8 cellular contexts compared by ENCODE assay signal in genomic region chr6:44004625-44005506, GRCh38.
A peak's percentile ranks its signal among the peaks of the same experiment; 100 is the strongest.
DNase-seq lines count a peak whose midpoint lies in the region; ATAC-seq and TF ChIP-seq lines count a peak whose summit lies in the region.

No MANE protein-coding gene starts in this region.

- WGBS in aorta, 2 donors: 60 to 61% methylated on average over 7 of the region's 7 CpGs

- intact Hi-C loops in Right ventricle myocardium inferior (cut with DNase I): loop anchor here (1.0 to 5.0 kb wide), 2 partner anchors 51 to 233 kb away; partner anchors contain the start of gene VEGFA
- intact Hi-C loops in cardiac septum (cut with DNase I): loop anchor here (5.0 kb wide), 2 partner anchors 42 to 57 kb away; no protein-coding TSS in a partner anchor
- intact Hi-C loops in OCI-LY7 (cut with micrococcal nuclease; ENCODE audit: unreplicated experiment): loop anchor here (5.0 kb wide), 3 partner anchors 67 to 338 kb away; no protein-coding TSS in a partner anchor
- intact Hi-C loops in aorta (cut with DNase I): loop anchor here (5.0 kb wide), 2 partner anchors 52 to 228 kb away; no protein-coding TSS in a partner anchor

- no peak overlapping the region for H3K4me2 ChIP-seq in OCI-LY7 (ENCODE audit: low read length)

- H3K79me2 ChIP-seq in OCI-LY7 (ENCODE audit: insufficient read depth, low read depth, low read length): no peaks in the 10 kb centered on the region

- no peaks in the 10 kb centered on the region for H4K20me1 ChIP-seq in OCI-LY7 (ENCODE audit: insufficient read depth, low read length)

- H3K27ac ChIP-seq in OCI-LY7 (ENCODE audit: low read depth, low read length, poor library complexity, severe bottlenecking) (no peak overlapping the region), aorta (ENCODE audit: low read depth in 1 of 2, low read length in 2 of 2) (no peak overlapping the region)

- TF ChIP-seq CTCF in OCI-LY7 (conservative IDR thresholded peaks at IDR 0.05; ENCODE audit: low read length): peak; percentile 56

- H3K4me3 ChIP-seq in OCI-LY7 (ENCODE audit: low read depth, low read length, poor library complexity, severe bottlenecking): no peak overlapping the region
- no peak overlapping the region for H3K4me3 ChIP-seq in aorta (ENCODE audit: low read length in 2 of 2)

- ATAC-seq in Right ventricle myocardium inferior (peak; percentile 42), aorta (ENCODE audit: low FRiP score) (no peak), HG02759 (IDR thresholded peaks at IDR 0.05; ENCODE audit: unreplicated experiment) (no peak), GM21515 (IDR thresholded peaks at IDR 0.05; ENCODE audit: unreplicated experiment) (no peak)

- H3K9me2 ChIP-seq in OCI-LY7 (ENCODE audit: insufficient read depth, low read length): no peaks in the 10 kb centered on the region

- POLR2A ChIA-PET in OCI-LY7 (lab: Charles Lee): interaction anchor here (0.6 to 1.0 kb wide), 2 partner anchors 16 to 203 kb away, joined by 3 read pairs; no protein-coding TSS in a partner anchor

- DNase-seq in Right ventricle myocardium inferior (ENCODE audit: missing footprints) (peak; percentile 42), cardiac septum (ENCODE audit: low spot score) (no peak), OCI-LY7 (ENCODE audit: low spot score) (peak; percentile 35), fibroblast of peridontal ligament (ENCODE audit: extremely low read depth) (peak; percentile 39), aorta (peak; percentile 38 to 46), SIG-M5 treated with dmso at 0.1 percent for 504 hours (lab: John Stamatoyannopoulos, UW; ENCODE audit: unreplicated experiment) (no peak)

- BruUV-seq in OCI-LY7 (replicated peaks; lab: Mats Ljungman, UMichigan): no TSS peak

- H3K4me1 ChIP-seq in OCI-LY7 (ENCODE audit: insufficient read depth, low read length, poor library complexity, severe bottlenecking) (peaks cover 14% of the 10 kb centered on the region), aorta (ENCODE audit: control insufficient read depth in 1 of 2, insufficient read depth in 2 of 2, low read length in 2 of 2) (no peaks in the 10 kb centered on the region)

- no peaks in the 10 kb centered on the region for H3K27me3 ChIP-seq in aorta (ENCODE audit: control insufficient read depth in 1 of 2, insufficient read depth in 2 of 2, low read length in 1 of 2)

- no peaks in the 10 kb centered on the region for H3K9me3 ChIP-seq in OCI-LY7 (ENCODE audit: low read length)
- H3K9me3 ChIP-seq in aorta (ENCODE audit: control insufficient read depth, low read length): no peaks in the 10 kb centered on the region

- H2AFZ ChIP-seq in OCI-LY7 (ENCODE audit: low read length): no peak overlapping the region

- no peaks in the 10 kb centered on the region for H3K36me3 ChIP-seq in OCI-LY7 (ENCODE audit: insufficient read depth, low read length)
- H3K36me3 ChIP-seq in aorta (ENCODE audit: control insufficient read depth in 1 of 2, insufficient read depth in 2 of 2, low read length in 1 of 2): no peaks in the 10 kb centered on the region

- CTCF ChIA-PET in OCI-LY7 (lab: Charles Lee; ENCODE audit: unreplicated experiment): interaction anchor here (0.6 kb wide), 1 partner anchor 57 kb away, joined by 3 read pairs; no protein-coding TSS in a partner anchor

Comparison
In these comparisons a context has a peak if more than half of its experiments do, and no peak if none do; other contexts are left out.
1. DNase-seq: peak in Right ventricle myocardium inferior (single experiment), OCI-LY7 (single experiment), fibroblast of peridontal ligament (single experiment) and aorta (2 of 2); none in cardiac septum (single experiment) and SIG-M5 treated with dmso at 0.1 percent for 504 hours (single experiment).